Comparison of ENCODE assay signal across 15 cellular contexts in genomic region chr1:181430015-181430657, GRCh38. TPM values are rescaled to one million over a fixed set of nuclear protein-coding genes. Genes with fewer than 3 reads are reported as not detected.
DNase-seq lines count a peak whose midpoint lies in the region; ATAC-seq and TF ChIP-seq lines count a peak whose summit lies in the region.
"Had no signal": no experiment of that assay in that cellular context is flagged by ENCODE, and none has a peak within 500 bp of the region (broad histone marks: within the 10 kb centered on the region; RNA-seq: fewer than 3 reads in every experiment).

No MANE protein-coding gene starts in this region.

- no peak overlapping the region for H4K5ac ChIP-seq in H9 (ENCODE audit: insufficient read length, low read depth, low read length)

- peaks cover 0 to 3% (median 0%) of the 10 kb centered on the region in 5 donors for H3K36me3 Mint-ChIP-seq in naive thymus-derived CD4-positive, alpha-beta T cell
- H3K36me3 Mint-ChIP-seq in H9 (ENCODE audit: insufficient read depth in 1 of 3, low read depth in 3 of 3): no peaks in the 10 kb centered on the region
- H3K36me3 Mint-ChIP-seq: CD14-positive monocyte had no signal

- no peak overlapping the region for H3K14ac ChIP-seq in H9 (ENCODE audit: insufficient read depth, low read length)

- no peak overlapping the region for H3K4me2 ChIP-seq in H9 (ENCODE audit: insufficient read depth, insufficient read length, low read length)

- H3K27ac ChIP-seq in naive thymus-derived CD4-positive, alpha-beta T cell (ENCODE audit: low read depth, low read length): no peak overlapping the region
- no peak overlapping the region for H3K27ac ChIP-seq in H9 (ENCODE audit: insufficient read length, low read depth, low read length)
- H3K27ac ChIP-seq: gastrocnemius medialis had no signal

- H3K18ac ChIP-seq in H9 (ENCODE audit: insufficient read length, low read depth, low read length): no peak overlapping the region

- no peak overlapping the region for H3K4me3 ChIP-seq in naive thymus-derived CD4-positive, alpha-beta T cell (ENCODE audit: low read length)
- H3K4me3 ChIP-seq: gastrocnemius medialis, tibial nerve had no signal

- H2BK20ac ChIP-seq in H9 (ENCODE audit: low read depth, low read length, poor library complexity, severe bottlenecking): no peak overlapping the region

- peaks cover 22 to 43% (median 35%) of the 10 kb centered on the region in 5 donors for H3K27me3 Mint-ChIP-seq in naive thymus-derived CD4-positive, alpha-beta T cell
- peaks cover 24% of the 10 kb centered on the region for H3K27me3 Mint-ChIP-seq in H9 (ENCODE audit: low read depth)

- peaks cover 0 to 3% (median under 1%) of the 10 kb centered on the region in 7 donors for H3K4me1 Mint-ChIP-seq in naive thymus-derived CD4-positive, alpha-beta T cell
- peaks cover under 1 to 13% of the 10 kb centered on the region in 2 experiments for H3K4me1 Mint-ChIP-seq in H9

- no peak overlapping the region for H2BK5ac ChIP-seq in H9 (ENCODE audit: insufficient read length, low read length)

- CTCF ChIA-PET in naive thymus-derived CD4-positive, alpha-beta T cell (lab: Charles Lee): interaction anchor here (1.0 to 3.1 kb wide), 2 partner anchors 240 to 567 kb away, joined by 4 to 16 read pairs; no protein-coding TSS in a partner anchor

- WGBS in H9 (ENCODE audit: extremely low coverage, insufficient read length, low lambda C conversion rate): no CpG with 5 or more reads among the region's 8 CpGs

- H3K23ac ChIP-seq in H9 (ENCODE audit: insufficient read length, low read depth, low read length): no peak overlapping the region

- no peaks in the 10 kb centered on the region for H3K9me3 Mint-ChIP-seq in naive thymus-derived CD4-positive, alpha-beta T cell
- H3K9me3 Mint-ChIP-seq in H9: peaks cover 2 to 5% of the 10 kb centered on the region in 2 experiments; a peak in 2 of 5 replicates
- H3K9me3 Mint-ChIP-seq: T-helper 1 cell treated with Interleukin-12 subunit alpha and Interleukin-12 subunit beta and Interleukin-4 antibody, amounts not matched to agents 30 μg/mL and 1 μg/mL, for 36 hours had no signal

- intact Hi-C loops in naive thymus-derived CD4-positive, alpha-beta T cell (cut with micrococcal nuclease): no loop called here

- no peak overlapping the region for H2AK5ac ChIP-seq in H9 (ENCODE audit: insufficient read length, low read length)

- no peak overlapping the region for H3K56ac ChIP-seq in H9 (ENCODE audit: insufficient read length, low read depth, low read length)

- DNase-seq in naive thymus-derived CD4-positive, alpha-beta T cell: no peak
- no peak for DNase-seq in H9
- no peak for DNase-seq in glomerular visceral epithelial cell (ENCODE audit: extremely low spot score)
- no peak for DNase-seq in NCI-H2107 treated with DMSO at 0.1 percent for 48 hours (lab: John Stamatoyannopoulos, UW; ENCODE audit: unreplicated experiment)
- DNase-seq: activated CD8-positive, alpha-beta memory T cell treated with anti-CD3 and anti-CD28 coated beads, Interleukin-2, amount 50 U/mL, for 48 hours; gastrocnemius medialis had no signal

- H2AFZ ChIP-seq in H9 (ENCODE audit: low read length): no peak overlapping the region

- no peak overlapping the region for H3T11ph ChIP-seq in H9 (ENCODE audit: low read length)

- H4K91ac ChIP-seq in H9 (ENCODE audit: insufficient read length, low read depth, low read length): no peak overlapping the region

- no peak overlapping the region for H4K8ac ChIP-seq in H9 (replicated peaks; ENCODE audit: insufficient read length, low read depth, low read length)

- no peak overlapping the region for H3K4me3 Mint-ChIP-seq in naive thymus-derived CD4-positive, alpha-beta T cell
- H3K4me3 Mint-ChIP-seq in H9: no peak overlapping the region
- H3K4me3 Mint-ChIP-seq: CD14-positive monocyte; T-helper 1 cell treated with Interleukin-12 subunit alpha and Interleukin-12 subunit beta and Interleukin-4 antibody, amounts not matched to agents 30 μg/mL and 1 μg/mL, for 36 hours had no signal

- H3K9me3 ChIP-seq in naive thymus-derived CD4-positive, alpha-beta T cell (ENCODE audit: control insufficient read depth in 2 of 3, low read length in 3 of 3): no peaks in the 10 kb centered on the region
- no peaks in the 10 kb centered on the region for H3K9me3 ChIP-seq in H9 (ENCODE audit: control insufficient read depth, low read depth, low read length)
- H3K9me3 ChIP-seq: gastrocnemius medialis, tibial nerve had no signal

- no peak overlapping the region for H2BK120ac ChIP-seq in H9 (ENCODE audit: low read depth, low read length, poor library complexity, severe bottlenecking)

- H2BK15ac ChIP-seq in H9 (ENCODE audit: low read depth, low read length): no peak overlapping the region

- no peak overlapping the region for H2BK12ac ChIP-seq in H9 (ENCODE audit: insufficient read length, low read depth, low read length)

- POLR2A ChIA-PET in naive thymus-derived CD4-positive, alpha-beta T cell (lab: Charles Lee): no interaction called here

- no peak overlapping the region for H3K4ac ChIP-seq in H9 (ENCODE audit: low read depth, low read length)

- ATAC-seq in GM18511 (IDR thresholded peaks at IDR 0.05; ENCODE audit: unreplicated experiment) (peak; percentile 83), GM21737 (IDR thresholded peaks at IDR 0.05; ENCODE audit: unreplicated experiment) (peak; percentile 63), HG03520 (IDR thresholded peaks at IDR 0.05; ENCODE audit: unreplicated experiment) (peak; percentile 59), GM21526 (IDR thresholded peaks at IDR 0.05; ENCODE audit: low FRiP score, unreplicated experiment) (no peak)
- peak; percentile 81 for ATAC-seq in naive thymus-derived CD4-positive, alpha-beta T cell
- ATAC-seq: gastrocnemius medialis had no signal

- no peak overlapping the region for H3K9ac ChIP-seq in H9 (ENCODE audit: extremely low read depth, insufficient read length, low read length)

- no peaks in the 10 kb centered on the region for H4K20me1 ChIP-seq in H9 (ENCODE audit: control insufficient read depth, insufficient read depth, insufficient read length)

- H3K27ac Mint-ChIP-seq in naive thymus-derived CD4-positive, alpha-beta T cell: no peak overlapping the region
- no peak overlapping the region for H3K27ac Mint-ChIP-seq in H9
- H3K27ac Mint-ChIP-seq: CD14-positive monocyte; T-helper 1 cell treated with Interleukin-12 subunit alpha and Interleukin-12 subunit beta and Interleukin-4 antibody, amounts not matched to agents 30 μg/mL and 1 μg/mL, for 36 hours had no signal

- no peak for TF ChIP-seq CTCF in H9 (conservative IDR thresholded peaks at IDR 0.05)

- no peaks in the 10 kb centered on the region for H3K27me3 ChIP-seq in naive thymus-derived CD4-positive, alpha-beta T cell (ENCODE audit: control insufficient read depth in 2 of 2, insufficient read depth in 2 of 2, low read length in 2 of 2)
- no peaks in the 10 kb centered on the region; the same call in 1 of the 2 replicates for H3K27me3 ChIP-seq in H9 (ENCODE audit: insufficient read depth, low read length)
- H3K27me3 ChIP-seq: gastrocnemius medialis had no signal

- peaks cover 1% of the 10 kb centered on the region for H3K23me2 ChIP-seq in H9 (ENCODE audit: insufficient read length, low read depth, low read length, poor library complexity, severe bottlenecking)

- no peaks in the 10 kb centered on the region for H3K4me1 ChIP-seq in naive thymus-derived CD4-positive, alpha-beta T cell (ENCODE audit: control insufficient read depth in 2 of 2, insufficient read depth in 2 of 2, low read length in 2 of 2)
- no peaks in the 10 kb centered on the region; the same call in 1 of the 2 replicates for H3K4me1 ChIP-seq in H9 (ENCODE audit: insufficient read depth, low read length)
- H3K4me1 ChIP-seq: gastrocnemius medialis had no signal

- H3K79me2 ChIP-seq in H9 (ENCODE audit: insufficient read depth, low read length): no peaks in the 10 kb centered on the region

- H3K36me3 ChIP-seq in naive thymus-derived CD4-positive, alpha-beta T cell (ENCODE audit: control insufficient read depth in 2 of 3, insufficient read depth in 3 of 3, low read length in 3 of 3): no peaks in the 10 kb centered on the region
- H3K36me3 ChIP-seq: gastrocnemius medialis, tibial nerve had no signal

- no peaks in the 10 kb centered on the region for H3K79me1 ChIP-seq in H9 (ENCODE audit: insufficient read depth, low read depth, low read length, poor library complexity, severe bottlenecking)

RNA-seq across cellular contexts. Expression of gene CACNA1E, which starts 53.2 kb away (rescaled TPM):
- total RNA-seq in naive thymus-derived CD4-positive, alpha-beta T cell: under 1 TPM in 1 of 5 experiments, not detected in 4; 0.07 TPM
- polyA plus RNA-seq in naive thymus-derived CD4-positive, alpha-beta T cell: not detected
- 0.46 and 0.55 TPM in 2 replicates for total RNA-seq in H9 (2021)
- total RNA-seq: bronchial epithelial cell, NCI-H460, tibial nerve had no signal
- polyA plus RNA-seq: CD14-positive monocyte had no signal
